Comparison of ENCODE assay signal across 11 cellular contexts in genomic region chr4:167897116-167897515, GRCh38.
DNase-seq lines count a peak whose midpoint lies in the region; ATAC-seq and TF ChIP-seq lines count a peak whose summit lies in the region.
"Had no signal": no experiment of that assay in that cellular context is flagged by ENCODE, and none has a peak within 500 bp of the region (broad histone marks: within the 10 kb centered on the region; RNA-seq: fewer than 3 reads in every experiment).

No MANE protein-coding gene starts in this region.

- POLR2A ChIA-PET in BJ (lab: Charles Lee), result no interaction called here

- H3K4me3 ChIP-seq in BJ (ENCODE audit: low read depth, low read length), result no peak overlapping the region
- H3K4me3 ChIP-seq in kidney epithelial cell (ENCODE audit: low read depth, low read length), result no peak overlapping the region

- TF ChIP-seq CTCF in BJ (IDR thresholded peaks at IDR 0.05; ENCODE audit: insufficient read depth, low read depth, low read length) (no peak), kidney epithelial cell (IDR thresholded peaks at IDR 0.05; ENCODE audit: insufficient read depth, low read length, poor library complexity, severe bottlenecking) (no peak)

- CTCF ChIA-PET in BJ (lab: Yijun Ruan, JAX), result no interaction called here

- ATAC-seq in HG03354 (IDR thresholded peaks at IDR 0.05; ENCODE audit: poor library complexity, severe bottlenecking, unreplicated experiment) (no peak), HG03280 (IDR thresholded peaks at IDR 0.05; ENCODE audit: unreplicated experiment) (no peak)
- ATAC-seq: CD8-positive, alpha-beta T cell had no signal

- H3K36me3 ChIP-seq in BJ (ENCODE audit: control insufficient read depth, insufficient read depth, low read length) (no peaks in the 10 kb centered on the region), kidney epithelial cell (ENCODE audit: control insufficient read depth, insufficient read depth, low read length) (no peaks in the 10 kb centered on the region)

- H3K27me3 ChIP-seq in BJ (ENCODE audit: control insufficient read depth, insufficient read depth, low read length) (no peaks in the 10 kb centered on the region), kidney epithelial cell (ENCODE audit: control insufficient read depth, insufficient read depth, low read length) (no peaks in the 10 kb centered on the region)

- DNase-seq in BJ (ENCODE audit: low read depth), result peak; percentile 12
- DNase-seq in KBM-7, result peak; percentile 55
- peak; percentile 18 for DNase-seq in cerebellar cortex (ENCODE audit: low spot score)
- peak; percentile 19 for DNase-seq in kidney epithelial cell (ENCODE audit: low read depth)
- no peak for DNase-seq in SKM-1 (lab: John Stamatoyannopoulos, UW; ENCODE audit: unreplicated experiment)
- DNase-seq in RPMI8226, result no peak
- DNase-seq: CD8-positive, alpha-beta T cell; NCI-H1930; occipital lobe had no signal

- in situ Hi-C loops in KBM-7 (cut with MboI; ENCODE audit: low pct_unique_long_range_greater_than_20kb, low sequenced_read_pairs), result no loop called here

Comparison
In these comparisons a context has a peak if more than half of its experiments do, and no peak if none do; other contexts are left out.
1. DNase-seq: peak in BJ (single experiment), KBM-7 (single experiment), cerebellar cortex (single experiment) and kidney epithelial cell (single experiment); none in SKM-1 (single experiment) and RPMI8226 (single experiment).